In the genomic region with DNA sequence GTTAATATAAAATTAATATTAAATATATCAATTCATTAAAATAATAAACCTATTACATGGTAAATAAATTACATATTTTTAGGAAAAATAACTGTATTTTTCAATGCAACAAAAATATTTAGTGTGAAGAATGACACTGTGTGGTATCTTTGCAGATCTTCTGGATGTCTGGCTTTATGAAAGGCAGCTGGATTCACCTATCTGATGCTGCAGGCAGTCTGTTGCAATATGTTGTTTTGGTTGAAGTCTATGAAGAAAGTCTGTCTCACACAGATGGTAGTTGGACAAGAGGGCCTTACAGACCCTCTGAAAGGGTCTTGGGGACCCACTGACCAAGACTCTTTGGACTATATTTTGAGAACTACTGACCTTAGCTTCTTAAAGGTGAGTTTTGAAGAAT, we compare ENCODE assay signal across 28 cellular contexts.
"Had no signal": no experiment of that assay in that cellular context is flagged by ENCODE, and none has a peak within 500 bp of the region (broad histone marks: within the 10 kb centered on the region; RNA-seq: fewer than 3 reads in every experiment).

No MANE protein-coding gene starts in this region.

- H3K4me1 Mint-ChIP-seq: stimulated activated effector memory CD8-positive, alpha-beta T cell treated with anti-CD3 and anti-CD28 coated beads, Interleukin-12 subunit alpha, Interleukin-12 subunit beta, amount 100 ng/mL, for 72 hours had no signal

- H3K9me3 ChIP-seq: neutrophil, psoas muscle, right lobe of liver, sigmoid colon, stomach, thoracic aorta, thyroid gland, tibial nerve, upper lobe of left lung, vagina had no signal

- H3K4me1 ChIP-seq: parathyroid adenoma, psoas muscle, right lobe of liver, sigmoid colon, stomach, tibial nerve, upper lobe of left lung, vagina had no signal

- H3K9me3 Mint-ChIP-seq: natural killer cell treated with Interleukin-12 subunit alpha and Interleukin-12 subunit beta and Interleukin-15 and Interleukin-18, amount 100 ng/mL, for 72 hours; nephron progenitor cell; neural crest cell; stimulated activated effector memory CD8-positive, alpha-beta T cell treated with anti-CD3 and anti-CD28 coated beads, Interleukin-12 subunit alpha, Interleukin-12 subunit beta, amount 100 ng/mL, for 72 hours; stimulated activated naive B cell treated with anti-CD40 and anti-IgM and Interleukin-4, amounts not matched to agents 10 μg/mL and 1 μg/mL and 100 μg/mL, for 72 hours; stimulated activated naive CD8-positive, alpha-beta T cell treated with anti-CD3 and anti-CD28 coated beads, Interleukin-15, Interleukin-2, amounts not matched to agents 100 ng/mL and 50 ng/mL, for 24 hours had no signal

- H3K4me3 Mint-ChIP-seq: natural killer cell treated with Interleukin-12 subunit alpha and Interleukin-12 subunit beta and Interleukin-15 and Interleukin-18, amount 100 ng/mL, for 72 hours; nephron progenitor cell; neural crest cell; stimulated activated effector memory CD8-positive, alpha-beta T cell treated with anti-CD3 and anti-CD28 coated beads, Interleukin-12 subunit alpha, Interleukin-12 subunit beta, amount 100 ng/mL, for 72 hours; stimulated activated naive B cell treated with anti-CD40 and anti-IgM and Interleukin-4, amounts not matched to agents 10 μg/mL and 1 μg/mL and 100 μg/mL, for 72 hours; stimulated activated naive CD8-positive, alpha-beta T cell treated with anti-CD3 and anti-CD28 coated beads, Interleukin-15, Interleukin-2, amounts not matched to agents 100 ng/mL and 50 ng/mL, for 24 hours had no signal

- ATAC-seq: natural killer cell treated with Interleukin-12 subunit alpha and Interleukin-12 subunit beta and Interleukin-15 and Interleukin-18, amount 100 ng/mL, for 72 hours; psoas muscle; right cardiac atrium; right lobe of liver; stimulated activated effector memory CD8-positive, alpha-beta T cell treated with anti-CD3 and anti-CD28 coated beads, Interleukin-12 subunit alpha, Interleukin-12 subunit beta, amount 100 ng/mL, for 72 hours; stimulated activated naive B cell treated with anti-CD40 and anti-IgM and Interleukin-4, amounts not matched to agents 10 μg/mL and 1 μg/mL and 100 μg/mL, for 72 hours had no signal

- H3K36me3 Mint-ChIP-seq: natural killer cell treated with Interleukin-12 subunit alpha and Interleukin-12 subunit beta and Interleukin-15 and Interleukin-18, amount 100 ng/mL, for 72 hours; stimulated activated effector memory CD8-positive, alpha-beta T cell treated with anti-CD3 and anti-CD28 coated beads, Interleukin-12 subunit alpha, Interleukin-12 subunit beta, amount 100 ng/mL, for 72 hours; stimulated activated naive B cell treated with anti-CD40 and anti-IgM and Interleukin-4, amounts not matched to agents 10 μg/mL and 1 μg/mL and 100 μg/mL, for 72 hours had no signal

- H3K27me3 Mint-ChIP-seq: natural killer cell treated with Interleukin-12 subunit alpha and Interleukin-12 subunit beta and Interleukin-15 and Interleukin-18, amount 100 ng/mL, for 72 hours; progenitor cell of endocrine pancreas; stimulated activated naive B cell treated with anti-CD40 and anti-IgM and Interleukin-4, amounts not matched to agents 10 μg/mL and 1 μg/mL and 100 μg/mL, for 72 hours had no signal

- H3K9ac ChIP-seq: parathyroid adenoma had no signal

- H3K36me3 ChIP-seq: neutrophil, right lobe of liver, thoracic aorta, thyroid gland, upper lobe of left lung, vagina had no signal

- H3K27ac Mint-ChIP-seq: natural killer cell treated with Interleukin-12 subunit alpha and Interleukin-12 subunit beta and Interleukin-15 and Interleukin-18, amount 100 ng/mL, for 72 hours; nephron progenitor cell; progenitor cell of endocrine pancreas; stimulated activated effector memory CD8-positive, alpha-beta T cell treated with anti-CD3 and anti-CD28 coated beads, Interleukin-12 subunit alpha, Interleukin-12 subunit beta, amount 100 ng/mL, for 72 hours; stimulated activated naive B cell treated with anti-CD40 and anti-IgM and Interleukin-4, amounts not matched to agents 10 μg/mL and 1 μg/mL and 100 μg/mL, for 72 hours; stimulated activated naive CD8-positive, alpha-beta T cell treated with anti-CD3 and anti-CD28 coated beads, Interleukin-15, Interleukin-2, amounts not matched to agents 100 ng/mL and 50 ng/mL, for 24 hours had no signal

- H3K4me3 ChIP-seq: psoas muscle, right lobe of liver, sigmoid colon, stomach, thoracic aorta, thyroid gland, tibial nerve, upper lobe of left lung, vagina had no signal

- FAIRE-seq: small intestine, urothelium cell line had no signal

- H3K27ac ChIP-seq: neutrophil, parathyroid adenoma, psoas muscle, right lobe of liver, sigmoid colon, stomach, thoracic aorta, thyroid gland, tibial nerve, upper lobe of left lung, vagina had no signal

- DNase-seq: nephron progenitor cell; nucleus accumbens; posterior cingulate gyrus; psoas muscle; right cardiac atrium; right lobe of liver; sigmoid colon; small intestine; stimulated activated CD4-positive, alpha-beta T cell treated with anti-CD3 and anti-CD28 coated beads, Interleukin-15, amount 100 ng/mL, for 24 hours; stimulated activated CD4-positive, alpha-beta T cell treated with anti-CD3 and anti-CD28 coated beads, Interleukin-2, amount 100 ng/mL, for 24 hours; stimulated activated CD4-positive, alpha-beta T cell treated with anti-CD3 and anti-CD28 coated beads, Interleukin-2, amount 100 ng/mL, for 48 hours; stimulated activated CD4-positive, alpha-beta T cell treated with anti-CD3 and anti-CD28 coated beads, Interleukin-4, amount 100 ng/mL, for 24 hours; stimulated activated naive B cell treated with anti-CD40 and anti-IgM and Interleukin-4, amounts not matched to agents 10 μg/mL and 1 μg/mL and 100 μg/mL, for 72 hours; stimulated activated naive CD4-positive, alpha-beta T cell treated with Interleukin-2 at 50 U/mL for 16 hours; stomach; thyroid gland; upper lobe of left lung had no signal
